Comparison of ENCODE assay signal across 10 cellular contexts in genomic region chr20:62918830-62919229, GRCh38. TPM values are rescaled to one million over a fixed set of nuclear protein-coding genes. Genes with fewer than 3 reads are reported as not detected.
DNase-seq lines count a peak whose midpoint lies in the region; ATAC-seq and FAIRE-seq lines count a peak whose summit lies in the region.
"Had no signal": no experiment of that assay in that cellular context is flagged by ENCODE, and none has a peak within 500 bp of the region (broad histone marks: within the 10 kb centered on the region; RNA-seq: fewer than 3 reads in every experiment).

No MANE protein-coding gene starts in this region.

- H3K27me3 Mint-ChIP-seq in activated CD4-positive, alpha-beta T cell treated with anti-CD3 and anti-CD28 coated beads for 36 hours, result no peaks in the 10 kb centered on the region
- no peaks in the 10 kb centered on the region for H3K27me3 Mint-ChIP-seq in effector memory CD8-positive, alpha-beta T cell
- H3K27me3 Mint-ChIP-seq in stimulated activated naive CD8-positive, alpha-beta T cell treated with anti-CD3 and anti-CD28 coated beads, Interleukin-15, Interleukin-2, amounts not matched to agents 100 ng/mL and 50 ng/mL, for 24 hours, result no peaks in the 10 kb centered on the region

- no peaks in the 10 kb centered on the region for H3K9me3 Mint-ChIP-seq in activated CD4-positive, alpha-beta T cell treated with anti-CD3 and anti-CD28 coated beads for 36 hours (ENCODE audit: low read depth)
- H3K9me3 Mint-ChIP-seq in effector memory CD8-positive, alpha-beta T cell, result no peaks in the 10 kb centered on the region
- no peaks in the 10 kb centered on the region for H3K9me3 Mint-ChIP-seq in stimulated activated naive CD8-positive, alpha-beta T cell treated with anti-CD3 and anti-CD28 coated beads, Interleukin-15, Interleukin-2, amounts not matched to agents 100 ng/mL and 50 ng/mL, for 24 hours

- peak; percentile 79 for DNase-seq in activated CD4-positive, alpha-beta T cell treated with anti-CD3 and anti-CD28 coated beads for 36 hours
- no peak for DNase-seq in activated CD4-positive, alpha-beta T cell treated with anti-CD3 and anti-CD28 coated beads for 1 hour
- DNase-seq in activated CD4-positive, alpha-beta T cell treated with anti-CD3 and anti-CD28 coated beads, Interleukin-2, amount 50 U/mL, for 1 hour, result peak; percentile 48
- DNase-seq in effector memory CD8-positive, alpha-beta T cell, result peak; percentile 41 to 48 (median 46)
- DNase-seq in germinal center (ENCODE audit: low spot score), result no peak
- DNase-seq in frontal cortex (ENCODE audit: low spot score in 2 of 2), result no peak
- DNase-seq: kidney had no signal

- H3K4me3 Mint-ChIP-seq in activated CD4-positive, alpha-beta T cell treated with anti-CD3 and anti-CD28 coated beads for 36 hours, result peak overlapping the region; percentile 69
- peak overlapping the region; percentile 88 to 90 for H3K4me3 Mint-ChIP-seq in effector memory CD8-positive, alpha-beta T cell
- H3K4me3 Mint-ChIP-seq in stimulated activated naive CD8-positive, alpha-beta T cell treated with anti-CD3 and anti-CD28 coated beads, Interleukin-15, Interleukin-2, amounts not matched to agents 100 ng/mL and 50 ng/mL, for 24 hours, result peak overlapping the region; percentile 67

- FAIRE-seq in frontal cortex (lab: Jason Lieb, UNC), result no peak
- FAIRE-seq: A549, kidney had no signal

- ATAC-seq in activated CD4-positive, alpha-beta T cell treated with anti-CD3 and anti-CD28 coated beads for 36 hours, result peak; percentile 62
- peak; percentile 68 for ATAC-seq in effector memory CD8-positive, alpha-beta T cell (replicated peaks)
- no peak for ATAC-seq in GM19452 (IDR thresholded peaks at IDR 0.05; ENCODE audit: unreplicated experiment)
- ATAC-seq: A549 had no signal

- CTCF ChIA-PET in activated CD4-positive, alpha-beta T cell treated with anti-CD3 and anti-CD28 coated beads for 36 hours (lab: Charles Lee), result interaction anchor here (1.0 to 11.1 kb wide), 6 partner anchors 8 to 46 kb away, joined by 4 to 140 read pairs (median 12); partner anchors contain the start of gene GID8

- peaks cover 18% of the 10 kb centered on the region for H3K36me3 Mint-ChIP-seq in activated CD4-positive, alpha-beta T cell treated with anti-CD3 and anti-CD28 coated beads for 36 hours (ENCODE audit: low read depth)
- peaks cover 17% of the 10 kb centered on the region for H3K36me3 Mint-ChIP-seq in effector memory CD8-positive, alpha-beta T cell (ENCODE audit: insufficient read depth)
- peaks cover 18% of the 10 kb centered on the region for H3K36me3 Mint-ChIP-seq in stimulated activated naive CD8-positive, alpha-beta T cell treated with anti-CD3 and anti-CD28 coated beads, Interleukin-15, Interleukin-2, amounts not matched to agents 100 ng/mL and 50 ng/mL, for 24 hours (ENCODE audit: low read depth)

- peak overlapping the region; percentile 90 for H3K27ac Mint-ChIP-seq in activated CD4-positive, alpha-beta T cell treated with anti-CD3 and anti-CD28 coated beads for 36 hours
- peak overlapping the region; percentile 56 to 92 for H3K27ac Mint-ChIP-seq in effector memory CD8-positive, alpha-beta T cell
- peak overlapping the region; percentile 86 for H3K27ac Mint-ChIP-seq in stimulated activated naive CD8-positive, alpha-beta T cell treated with anti-CD3 and anti-CD28 coated beads, Interleukin-15, Interleukin-2, amounts not matched to agents 100 ng/mL and 50 ng/mL, for 24 hours

- intact Hi-C loops in activated CD4-positive, alpha-beta T cell treated with anti-CD3 and anti-CD28 coated beads for 36 hours (cut with DNase I, micrococcal nuclease), result loop anchor here (1.0 to 2.0 kb wide), 3 partner anchors 9 to 179 kb away; no protein-coding TSS in a partner anchor

- POLR2A ChIA-PET in activated CD4-positive, alpha-beta T cell treated with anti-CD3 and anti-CD28 coated beads for 36 hours (lab: Charles Lee), result interaction anchor here (1.2 kb wide), 1 partner anchor 16 kb away, joined by 4 read pairs; no protein-coding TSS in a partner anchor

- peaks cover 83% of the 10 kb centered on the region for H3K4me1 Mint-ChIP-seq in activated CD4-positive, alpha-beta T cell treated with anti-CD3 and anti-CD28 coated beads for 36 hours
- H3K4me1 Mint-ChIP-seq in effector memory CD8-positive, alpha-beta T cell (ENCODE audit: low read depth in 2 of 2), result peaks cover 68 to 79% of the 10 kb centered on the region in 2 donors
- peaks cover 96% of the 10 kb centered on the region for H3K4me1 Mint-ChIP-seq in stimulated activated naive CD8-positive, alpha-beta T cell treated with anti-CD3 and anti-CD28 coated beads, Interleukin-15, Interleukin-2, amounts not matched to agents 100 ng/mL and 50 ng/mL, for 24 hours (ENCODE audit: low read depth)

RNA-seq across cellular contexts. Expression of gene DIDO1, which starts 7.5 kb away (rescaled TPM):
- total RNA-seq in activated CD4-positive, alpha-beta T cell treated with anti-CD3 and anti-CD28 coated beads for 36 hours, result 10 to 100 TPM; 43.7 to 49.7 TPM
- total RNA-seq in frontal cortex, result 37.5 TPM

RNA-seq across cellular contexts. Expression of gene GID8, which starts 19.1 kb away (rescaled TPM):
- 10 to 100 TPM; 30.7 to 39.9 TPM for total RNA-seq in activated CD4-positive, alpha-beta T cell treated with anti-CD3 and anti-CD28 coated beads for 36 hours
- 57.1 TPM for total RNA-seq in frontal cortex

RNA-seq across cellular contexts. Expression of gene SLC17A9, which starts 33.7 kb away (rescaled TPM):
- 10 to 100 TPM; 16.2 to 16.5 TPM for total RNA-seq in activated CD4-positive, alpha-beta T cell treated with anti-CD3 and anti-CD28 coated beads for 36 hours
- total RNA-seq in frontal cortex, result under 0.01 TPM

RNA-seq across cellular contexts. Expression of gene TCFL5, which starts 57.2 kb away (rescaled TPM):
- total RNA-seq in activated CD4-positive, alpha-beta T cell treated with anti-CD3 and anti-CD28 coated beads for 36 hours, result 1 to 10 TPM; 5.2 to 6.6 TPM
- total RNA-seq in frontal cortex, result 6.1 TPM

Comparison
In these comparisons a context has a peak if more than half of its experiments do, and no peak if none do; other contexts are left out.
1. DNase-seq: peak in activated CD4-positive, alpha-beta T cell treated with anti-CD3 and anti-CD28 coated beads for 36 hours (single experiment), activated CD4-positive, alpha-beta T cell treated with anti-CD3 and anti-CD28 coated beads, Interleukin-2, amount 50 U/mL, for 1 hour (single experiment) and effector memory CD8-positive, alpha-beta T cell (3 of 3); none in activated CD4-positive, alpha-beta T cell treated with anti-CD3 and anti-CD28 coated beads for 1 hour (single experiment), germinal center (single experiment) and frontal cortex (0 of 2).
2. RNA of gene SLC17A9, which starts 33.7 kb away (total RNA-seq): 16.2 to 16.5 TPM in activated CD4-positive, alpha-beta T cell treated with anti-CD3 and anti-CD28 coated beads for 36 hours; under 0.01 TPM in frontal cortex (single experiment); every median in the first group is over 10 times any median in the second.
3. Peak in every context shown above with its lines, with median percentiles within 50 percentile points of each other: H3K27ac Mint-ChIP-seq and H3K4me3 Mint-ChIP-seq.